ENCODE assay signal across 8 cellular contexts in genomic region chr4:1290165-1290977, GRCh38. TPM values are rescaled to one million over a fixed set of nuclear protein-coding genes. Genes with fewer than 3 reads are reported as not detected.
DNase-seq lines count a peak whose midpoint lies in the region; ATAC-seq and TF ChIP-seq lines count a peak whose summit lies in the region.

No MANE protein-coding gene starts in this region.

- H3K4me1 Mint-ChIP-seq in type B pancreatic cell (ENCODE audit: unreplicated experiment), result peaks cover 31% of the 10 kb centered on the region

- peak overlapping the region; percentile 75 for H3K4me3 ChIP-seq in brain microvascular endothelial cell (ENCODE audit: low read depth, low read length)
- peak overlapping the region; percentile 78 for H3K4me3 ChIP-seq in lower leg skin (ENCODE audit: low read depth, poor library complexity, severe bottlenecking)

- no peaks in the 10 kb centered on the region for H3K27me3 Mint-ChIP-seq in type B pancreatic cell

- 1 to 2% methylated on average over 24 to 37 of the region's 47 CpGs for WGBS in lower leg skin, 2 donors

- no peak for TF ChIP-seq POLR2A in lower leg skin (IDR thresholded peaks at IDR 0.05)

- H3K9me3 Mint-ChIP-seq in type B pancreatic cell, result no peaks in the 10 kb centered on the region

- peak overlapping the region; percentile 53 for H3K27ac ChIP-seq in brain microvascular endothelial cell

- ATAC-seq in Right ventricle myocardium inferior (no peak), Right ventricle myocardium superior (ENCODE audit: poor library complexity) (no peak)

- no peaks in the 10 kb centered on the region for H3K36me3 Mint-ChIP-seq in type B pancreatic cell

- DNase-seq in Right ventricle myocardium inferior (ENCODE audit: missing footprints), result peak; percentile 62
- DNase-seq in Right ventricle myocardium superior, result no peak
- DNase-seq in KBM-7, result peak; percentile 14
- DNase-seq in brain microvascular endothelial cell, result no peak
- peak in 1 of 2 donors; percentile 88 for DNase-seq in lower leg skin (ENCODE audit: low spot score in 2 of 2)
- no peak for DNase-seq in type B pancreatic cell (ENCODE audit: extremely low spot score, unreplicated experiment)
- no peak for DNase-seq in stimulated activated naive CD4-positive, alpha-beta T cell treated with Interleukin-2 at 50 U/mL for 16 hours (lab: John Stamatoyannopoulos, UW)
- DNase-seq in stimulated activated CD4-positive, alpha-beta T cell treated with anti-CD3 and anti-CD28 coated beads, Interleukin-4, amount 100 ng/mL, for 24 hours, result no peak

- H3K4me3 Mint-ChIP-seq in type B pancreatic cell, result peak overlapping the region; percentile 98

- intact Hi-C loops in Right ventricle myocardium inferior (cut with DNase I) (no loop called here), Right ventricle myocardium superior (cut with DNase I) (no loop called here), lower leg skin (cut with DNase I; ENCODE audit: low total_unique reads) (no loop called here)

- H3K27ac Mint-ChIP-seq in type B pancreatic cell, result peak overlapping the region; percentile 100

- TF ChIP-seq CTCF in brain microvascular endothelial cell (IDR thresholded peaks at IDR 0.05; ENCODE audit: low read depth, low read length, missing control alignments), result no peak
- no peak for TF ChIP-seq CTCF in lower leg skin (IDR thresholded peaks at IDR 0.05)
- no peak for TF ChIP-seq CTCF in type B pancreatic cell (conservative IDR thresholded peaks at IDR 0.05)

- in situ Hi-C loops in KBM-7 (cut with MboI; ENCODE audit: low pct_unique_long_range_greater_than_20kb, low sequenced_read_pairs) (no loop called here), brain microvascular endothelial cell (cut with HindIII; ENCODE audit: low pct_ligation_motif_present, low sequenced_read_pairs) (no loop called here)

- no peaks in the 10 kb centered on the region for H3K27me3 ChIP-seq in brain microvascular endothelial cell (replicated peaks)

- no peaks in the 10 kb centered on the region for H3K36me3 ChIP-seq in brain microvascular endothelial cell (replicated peaks)

RNA-seq across cellular contexts. Expression of gene MAEA, which starts 0.7 kb away (rescaled TPM):
- 50.4 TPM for total RNA-seq in Right ventricle myocardium inferior
- 50.3 TPM for total RNA-seq in Right ventricle myocardium superior
- total RNA-seq in lower leg skin, result 100 to 1,000 TPM in 1 of 4 donors, 10 to 100 TPM in 3; 79.6 to 124 (median 89.4) TPM
- 81.5 and 98.7 TPM in 2 replicates for total RNA-seq in type B pancreatic cell (ENCODE audit: low replicate concordance)

RNA-seq across cellular contexts. Expression of gene CTBP1, which starts 41.4 kb away (rescaled TPM):
- total RNA-seq in Right ventricle myocardium inferior (121 TPM), Right ventricle myocardium superior (133 TPM), lower leg skin (100 to 1,000 TPM; 124 to 195 (median 148) TPM), type B pancreatic cell (ENCODE audit: low replicate concordance) (147 and 165 TPM in 2 replicates)

RNA-seq across cellular contexts. Expression of gene UVSSA, which starts 56.6 kb away (rescaled TPM):
- 6.5 TPM for total RNA-seq in Right ventricle myocardium inferior
- 6.7 TPM for total RNA-seq in Right ventricle myocardium superior
- 10 to 100 TPM; 18.2 to 57.4 (median 25.7) TPM for total RNA-seq in lower leg skin
- total RNA-seq in type B pancreatic cell (ENCODE audit: low replicate concordance), result 30.5 and 32.4 TPM in 2 replicates

Comparison
In these comparisons a context has a peak if more than half of its experiments do, and no peak if none do; other contexts are left out.
1. DNase-seq: peak in Right ventricle myocardium inferior (single experiment) and KBM-7 (single experiment); none in Right ventricle myocardium superior (single experiment), brain microvascular endothelial cell (single experiment), type B pancreatic cell (single experiment), stimulated activated naive CD4-positive, alpha-beta T cell treated with Interleukin-2 at 50 U/mL for 16 hours (single experiment) and stimulated activated CD4-positive, alpha-beta T cell treated with anti-CD3 and anti-CD28 coated beads, Interleukin-4, amount 100 ng/mL, for 24 hours (single experiment).